Comparison of ENCODE assay signal across 8 cellular contexts in the genomic region with DNA sequence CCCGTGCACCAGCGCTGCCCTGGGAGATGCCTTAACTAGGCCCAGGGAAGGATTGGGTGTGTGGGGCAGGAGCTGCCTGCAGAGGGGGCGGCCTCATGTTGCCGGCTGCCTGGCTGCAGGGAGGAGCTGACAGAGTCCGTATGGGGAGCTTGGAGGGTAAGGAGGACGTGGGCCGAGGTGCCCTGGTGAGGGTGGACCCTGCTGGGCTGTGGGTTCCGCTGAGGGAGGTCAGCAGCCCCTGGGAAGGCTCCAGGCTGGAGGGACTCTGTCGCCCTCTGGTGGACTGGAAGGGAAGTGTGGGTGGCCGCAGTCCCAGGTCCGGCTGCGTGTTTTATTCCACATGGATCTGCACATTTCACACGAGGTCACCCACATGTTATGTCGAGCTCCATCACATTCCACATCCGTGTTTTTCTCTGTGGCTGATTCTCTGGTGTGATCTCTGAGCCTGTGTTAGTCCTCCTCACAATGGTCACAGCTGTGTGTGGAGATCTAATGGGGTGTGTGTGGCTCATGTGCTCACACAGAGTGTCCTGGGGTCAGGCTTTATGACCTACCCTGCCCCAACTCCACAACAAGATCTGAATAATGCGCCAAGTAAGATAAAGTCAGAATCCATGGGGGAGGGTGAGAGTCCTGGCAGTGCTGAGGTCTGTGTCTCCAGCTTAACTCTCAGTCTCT. TPM values are rescaled to one million over a fixed set of nuclear protein-coding genes. Genes with fewer than 3 reads are reported as not detected.
DNase-seq lines count a peak whose midpoint lies in the region; ATAC-seq and TF ChIP-seq lines count a peak whose summit lies in the region.

No MANE protein-coding gene starts in this region.

- no peaks in the 10 kb centered on the region for H3K79me2 ChIP-seq in MM.1S (ENCODE audit: low read length)

- ATAC-seq in foreskin keratinocyte, result peak; percentile 44
- ATAC-seq in psoas muscle, result peak in 3 of 4 donors; percentile 53 to 59 (median 58)
- no peak for ATAC-seq in HG03108 (IDR thresholded peaks at IDR 0.05; ENCODE audit: unreplicated experiment)
- ATAC-seq in HG02840 (IDR thresholded peaks at IDR 0.05; ENCODE audit: low FRiP score, unreplicated experiment), result no peak

- peak; percentile 50 for DNase-seq in DMS 273 (lab: John Stamatoyannopoulos, UW; ENCODE audit: unreplicated experiment)
- no peak for DNase-seq in DMS 273 treated with DMSO at 0.1 percent for 48 hours (lab: John Stamatoyannopoulos, UW)
- no peak for DNase-seq in MM.1S
- DNase-seq in activated CD8-positive, alpha-beta memory T cell treated with anti-CD3 and anti-CD28 coated beads, Interleukin-2, amount 50 U/mL, for 48 hours, result peak; percentile 77
- no peak for DNase-seq in foreskin keratinocyte
- DNase-seq in psoas muscle, result peak in 1 of 2 donors; percentile 34

- intact Hi-C loops in psoas muscle (cut with DNase I), result loop anchor here in 1 of 2 donors (5.0 kb wide), 1 partner anchor 144 kb away; no protein-coding TSS in a partner anchor

- no peaks in the 10 kb centered on the region for H3F3A ChIP-seq in MM.1S (ENCODE audit: insufficient read depth, low read length)

- H3K9me3 ChIP-seq in MM.1S (replicated peaks; ENCODE audit: insufficient read depth, low read length), result no peaks in the 10 kb centered on the region
- H3K9me3 ChIP-seq in psoas muscle, result no peaks in the 10 kb centered on the region

- H3K9me2 ChIP-seq in MM.1S (replicated peaks; ENCODE audit: insufficient read depth, low read length), result no peaks in the 10 kb centered on the region

- H3K4me1 ChIP-seq in MM.1S (ENCODE audit: low read length) (no peaks in the 10 kb centered on the region), foreskin keratinocyte (no peaks in the 10 kb centered on the region), psoas muscle (no peaks in the 10 kb centered on the region)

- H3K36me3 ChIP-seq in MM.1S (replicated peaks; ENCODE audit: insufficient read depth, low read length) (no peaks in the 10 kb centered on the region), psoas muscle (ENCODE audit: insufficient read depth in 1 of 2, low read depth in 1 of 2) (no peaks in the 10 kb centered on the region)

- H3K4me2 ChIP-seq in MM.1S (ENCODE audit: low read depth, low read length), result no peak overlapping the region

- no peak overlapping the region for H3K9ac ChIP-seq in MM.1S (ENCODE audit: low read length)

- H3K27me3 ChIP-seq in MM.1S (replicated peaks; ENCODE audit: insufficient read depth, low read length), result peaks cover 14% of the 10 kb centered on the region
- peaks cover 9% of the 10 kb centered on the region for H3K27me3 ChIP-seq in foreskin keratinocyte
- no peaks in the 10 kb centered on the region for H3K27me3 ChIP-seq in psoas muscle (ENCODE audit: insufficient read depth in 3 of 3, low read length in 2 of 3)

- no peaks in the 10 kb centered on the region for H4K20me1 ChIP-seq in MM.1S (ENCODE audit: insufficient read depth, low read length)

- H2AFZ ChIP-seq in MM.1S (ENCODE audit: low read length), result no peak overlapping the region

- WGBS in psoas muscle, 3 donors, result 16 to 23% (median 18%) methylated on average over 16 of the region's 16 CpGs

- TF ChIP-seq CTCF in MM.1S (IDR thresholded peaks at IDR 0.05; ENCODE audit: low read length) (peak; percentile 94), foreskin keratinocyte (conservative IDR thresholded peaks at IDR 0.05) (peak; percentile 76), psoas muscle (IDR thresholded peaks at IDR 0.05) (peak; percentile 79)

- H3K4me3 ChIP-seq in MM.1S (ENCODE audit: low read length), result no peak overlapping the region
- H3K4me3 ChIP-seq in psoas muscle, result no peak overlapping the region

- no peak overlapping the region for H3K27ac ChIP-seq in MM.1S (ENCODE audit: low read length)
- H3K27ac ChIP-seq in foreskin keratinocyte, result no peak overlapping the region
- H3K27ac ChIP-seq in psoas muscle, result no peak overlapping the region

RNA-seq across cellular contexts. Expression of a gene that starts 1.8 kb away (rescaled TPM):
- total RNA-seq in foreskin keratinocyte, result not detected in 2 replicates
- polyA plus RNA-seq in foreskin keratinocyte, result not detected in 2 replicates
- under 1 TPM in 1 of 4 donors, not detected in 3; 0.25 TPM for total RNA-seq in psoas muscle
- under 1 TPM in 1 of 3 donors, not detected in 2; 0.03 TPM for polyA plus RNA-seq in psoas muscle

Comparison
In these comparisons a context has a peak if more than half of its experiments do, and no peak if none do; other contexts are left out.
1. DNase-seq: peak in DMS 273 (single experiment) and activated CD8-positive, alpha-beta memory T cell treated with anti-CD3 and anti-CD28 coated beads, Interleukin-2, amount 50 U/mL, for 48 hours (single experiment); none in DMS 273 treated with DMSO at 0.1 percent for 48 hours (single experiment), MM.1S (single experiment) and foreskin keratinocyte (0 of 2).
2. ATAC-seq: peak in foreskin keratinocyte (single experiment) and psoas muscle (3 of 4); none in HG03108 (single experiment) and HG02840 (single experiment).
3. Peak in every context shown above with its lines, with median percentiles within 50 percentile points of each other: CTCF ChIP-seq.